In the genomic region with DNA sequence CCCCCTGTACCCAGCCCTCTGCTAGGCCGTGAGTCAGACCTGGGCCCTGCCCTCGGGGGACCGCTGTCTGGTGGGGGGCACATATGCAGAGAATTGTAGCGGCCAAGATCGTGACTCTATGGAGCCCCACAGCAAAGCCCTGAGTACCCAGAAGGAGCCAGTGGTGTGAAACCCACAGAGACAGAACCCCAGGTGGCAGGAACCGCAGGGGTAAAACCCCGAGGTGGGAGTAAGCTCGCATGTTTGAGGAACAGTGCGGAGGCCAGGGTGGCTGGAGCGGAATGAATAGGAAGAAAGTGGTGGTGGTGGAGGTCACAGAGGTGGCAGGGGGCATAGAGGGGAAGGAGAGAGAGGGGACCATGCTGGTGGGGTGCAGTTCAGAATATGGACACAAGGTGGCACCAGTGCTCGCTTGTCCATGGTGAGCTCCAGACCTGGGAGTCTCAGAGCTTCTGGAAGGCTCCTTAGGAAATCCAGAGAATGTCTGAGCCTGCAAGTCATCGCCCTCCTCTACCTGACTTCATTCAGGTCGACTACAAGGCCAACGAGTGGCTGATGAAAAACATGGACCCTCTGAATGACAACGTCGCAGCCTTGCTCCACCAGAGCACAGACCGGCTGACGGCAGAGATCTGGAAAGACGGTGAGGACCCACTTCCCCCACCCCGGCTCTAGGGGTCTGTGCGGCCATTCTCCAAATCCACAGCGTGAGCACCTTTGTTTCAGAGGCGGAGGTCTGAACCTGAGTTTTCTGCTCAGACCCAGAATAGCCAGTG, we compare ENCODE assay signal across 8 cellular contexts. TPM values are rescaled to one million over a fixed set of nuclear protein-coding genes. Genes with fewer than 3 reads are reported as not detected.
DNase-seq lines count a peak whose midpoint lies in the region; FAIRE-seq and TF ChIP-seq lines count a peak whose summit lies in the region.

No MANE protein-coding gene starts in this region.

- H3K27me3 ChIP-seq in keratinocyte (ENCODE audit: control insufficient read depth, extremely low read depth, insufficient read depth, low read length): no peaks in the 10 kb centered on the region
- no peaks in the 10 kb centered on the region for H3K27me3 ChIP-seq in stomach
- H3K27me3 ChIP-seq in MG63: peaks cover 5% of the 10 kb centered on the region

- H3K36me3 ChIP-seq in keratinocyte (ENCODE audit: control insufficient read depth in 2 of 2, extremely low read depth in 1 of 2, insufficient read depth in 2 of 2, low read length in 2 of 2) (no peaks in the 10 kb centered on the region), stomach (peaks cover 11 to 90% (median 74%) of the 10 kb centered on the region in 4 donors), MG63 (no peaks in the 10 kb centered on the region)

- dilution Hi-C loops in keratinocyte (cut with MboI; ENCODE audit: extremely low pct_ligation_motif_present, low sequenced_read_pairs): no loop called here

- CTCF ChIA-PET in HEK293T (lab: Yijun Ruan, JAX): interaction anchor here (0.6 kb wide), 1 partner anchor 110 kb away, joined by 3 read pairs; no protein-coding TSS in a partner anchor

- no peak for FAIRE-seq in keratinocyte (lab: Jason Lieb, UNC)

- H3K9me3 ChIP-seq in keratinocyte (ENCODE audit: control insufficient read depth, low read depth, low read length): peaks cover 14% of the 10 kb centered on the region
- peaks cover 0 to 22% (median 17%) of the 10 kb centered on the region in 4 donors for H3K9me3 ChIP-seq in stomach
- H3K9me3 ChIP-seq in MG63: peaks cover 19% of the 10 kb centered on the region

- H2AFZ ChIP-seq in keratinocyte (ENCODE audit: control insufficient read depth, low read length): no peak overlapping the region

- in situ Hi-C loops in Caki2 (cut with HindIII; ENCODE audit: low pct_unique_long_range_greater_than_20kb, low sequenced_read_pairs): no loop called here

- no peak for TF ChIP-seq POLR2A in stomach (IDR thresholded peaks at IDR 0.05)

- no peaks in the 10 kb centered on the region for H3K79me2 ChIP-seq in keratinocyte (ENCODE audit: control insufficient read depth, insufficient read depth, low read length)

- H4K20me1 ChIP-seq in keratinocyte (ENCODE audit: control insufficient read depth, extremely low read depth, insufficient read depth, low read length): no peaks in the 10 kb centered on the region

- H3K4me3 ChIP-seq in keratinocyte (ENCODE audit: control insufficient read depth in 2 of 3, extremely low read depth in 1 of 3, insufficient read depth in 2 of 3, low read depth in 1 of 3, low read length in 3 of 3): no peak overlapping the region
- H3K4me3 ChIP-seq in stomach: no peak overlapping the region
- H3K4me3 ChIP-seq in MG63: no peak overlapping the region

- TF ChIP-seq EP300 in stomach (IDR thresholded peaks at IDR 0.05): no peak

- H3K9me1 ChIP-seq in keratinocyte (ENCODE audit: control insufficient read depth, extremely low read depth, insufficient read depth, low read length): no peaks in the 10 kb centered on the region

- H3K4me1 ChIP-seq in keratinocyte (ENCODE audit: control insufficient read depth, extremely low read depth, insufficient read depth, low read length): no peaks in the 10 kb centered on the region
- no peaks in the 10 kb centered on the region for H3K4me1 ChIP-seq in stomach

- peak; percentile 20 for DNase-seq in Caki2 (ENCODE audit: low read depth)
- DNase-seq in activated gamma-delta T cell treated with anti-CD3 and anti-CD28 coated beads, Interleukin-2, amount 50 U/mL, for 16 hours (ENCODE audit: low read depth): peak; percentile 6
- DNase-seq in keratinocyte (ENCODE audit: low read depth, low spot score): no peak
- no peak for DNase-seq in stomach
- no peak for DNase-seq in HEK293T (ENCODE audit: extremely low spot score)
- no peak for DNase-seq in MG63
- no peak for DNase-seq in NK-92 treated with Interleukin-12 subunit alpha and Interleukin-12 subunit beta, amount 100 ng/mL, for 24 hours (lab: John Stamatoyannopoulos, UW)

- TF ChIP-seq CTCF in LNCAP (IDR thresholded peaks at IDR 0.05): peak; percentile 62
- TF ChIP-seq CTCF in keratinocyte (optimal IDR thresholded peaks at IDR 0.05 in 1 of 3, IDR thresholded peaks at IDR 0.05 in 1 of 3, conservative IDR thresholded peaks at IDR 0.05 in 1 of 3; ENCODE audit: extremely low read depth in 1 of 3, insufficient read depth in 2 of 3, low read length in 3 of 3): peak; percentile 45 to 64 (median 62)
- peak in 4 of 7 experiments; percentile 40 to 66 (median 42) for TF ChIP-seq CTCF in stomach (IDR thresholded peaks at IDR 0.05)

- POLR2A ChIA-PET in HEK293T (lab: Yijun Ruan, JAX): no interaction called here

- no peak overlapping the region for H3K27ac ChIP-seq in keratinocyte (ENCODE audit: control insufficient read depth, insufficient read depth, low read length)
- H3K27ac ChIP-seq in stomach: no peak overlapping the region

- WGBS in stomach, 5 donors: 92 to 95% (median 94%) methylated on average over 23 of the region's 23 CpGs

- H3K9ac ChIP-seq in keratinocyte (ENCODE audit: control insufficient read depth, extremely low read depth, insufficient read depth, low read length): no peak overlapping the region

- intact Hi-C loops in stomach (cut with DNase I; ENCODE audit: low total_unique reads): no loop called here

- H3K4me2 ChIP-seq in keratinocyte (ENCODE audit: control insufficient read depth, extremely low read depth, insufficient read depth, low read depth, low read length): no peak overlapping the region

TF ChIP-seq in HEK293T, 16 proteins besides CTCF, POLR2A, EP300 and RAD21:
- TF ChIP-seq ZNF384 (IDR thresholded peaks at IDR 0.05) (no peak), FOXM1 (IDR thresholded peaks at IDR 0.05; ENCODE audit: borderline replicate concordance) (no peak), SUZ12 (IDR thresholded peaks at IDR 0.05) (no peak)

RNA-seq across cellular contexts. Expression of a gene that starts 48.9 kb away (rescaled TPM):
- 19.6 and 21.7 TPM in 2 replicates for total RNA-seq in Caki2 (2014; rRNA removed; shearing (Covaris generic); ENCODE audit: low replicate concordance)
- polyA plus RNA-seq in keratinocyte: 0.14 to 0.55 TPM (median 0.20 TPM) in 3 replicates
- polyA plus RNA-seq in keratinocyte (2011; ENCODE audit: low read depth): 5.2 TPM
- polyA plus RNA-seq in keratinocyte (2011; cell fraction: cytosol; rRNA removed): 0.55 and 0.69 TPM in 2 replicates
- 2.2 and 2.4 TPM in 2 replicates for polyA plus RNA-seq in keratinocyte (2011; cell fraction: nucleus; rRNA removed)
- 0.31 and 6.4 TPM in 2 replicates for polyA plus RNA-seq in keratinocyte (2012; ENCODE audit: low replicate concordance)
- polyA minus RNA-seq in keratinocyte: 0.10 to 1.5 TPM (median 0.20 TPM) in 3 replicates
- 1.3 TPM for polyA minus RNA-seq in keratinocyte (2011; cell fraction: cytosol; rRNA and poly(A)+ RNA removed)
- 1.5 and 2.7 TPM in 2 replicates for polyA minus RNA-seq in keratinocyte (2011; cell fraction: nucleus; rRNA and poly(A)+ RNA removed)
- total RNA-seq in stomach: 100 to 1,000 TPM in 1 of 5 donors, 10 to 100 TPM in 4; 21.6 to 392 (median 62.5) TPM
- polyA plus RNA-seq in stomach: 10 to 100 TPM; 23.7 to 54.2 (median 27.9) TPM
- total RNA-seq in MG63 (2014; rRNA removed; shearing (Covaris generic); ENCODE audit: low replicate concordance): 2.1 TPM in 1 of 2 replicates, not detected in the other

Comparison
In these comparisons a context has a peak if more than half of its experiments do, and no peak if none do; other contexts are left out.
1. DNase-seq: peak in Caki2 (single experiment) and activated gamma-delta T cell treated with anti-CD3 and anti-CD28 coated beads, Interleukin-2, amount 50 U/mL, for 16 hours (single experiment); none in keratinocyte (single experiment), stomach (single experiment), HEK293T (single experiment), MG63 (single experiment) and NK-92 treated with Interleukin-12 subunit alpha and Interleukin-12 subunit beta, amount 100 ng/mL, for 24 hours (single experiment).
2. Peak in every context shown above with its lines, with median percentiles within 50 percentile points of each other: CTCF ChIP-seq.